Comparison of ENCODE assay signal across 8 cellular contexts in genomic region chr2:135820003-135820618, GRCh38. TPM values are rescaled to one million over a fixed set of nuclear protein-coding genes. Genes with fewer than 3 reads are reported as not detected.
DNase-seq lines count a peak whose midpoint lies in the region; ATAC-seq and TF ChIP-seq lines count a peak whose summit lies in the region.

No MANE protein-coding gene starts in this region.

- peak overlapping the region; percentile 54 for H3K4me3 Mint-ChIP-seq in activated CD8-positive, alpha-beta T cell treated with anti-CD3 and anti-CD28 coated beads, Interleukin-2, amount 10 ng/mL, durations not matched to agents 7 days and 5 days
- H3K4me3 Mint-ChIP-seq in natural killer cell treated with Interleukin-12 subunit alpha and Interleukin-12 subunit beta and Interleukin-15 and Interleukin-18, amount 100 ng/mL, for 72 hours = peak overlapping the region; percentile 83

- TF ChIP-seq CTCF in colonic mucosa (IDR thresholded peaks at IDR 0.05) = no peak
- TF ChIP-seq CTCF in sigmoid colon (IDR thresholded peaks at IDR 0.05) = no peak

- H3K27me3 ChIP-seq in colonic mucosa (no peaks in the 10 kb centered on the region), sigmoid colon (no peaks in the 10 kb centered on the region)

- 37 to 73% methylated on average over 9 of the region's 9 CpGs for WGBS in sigmoid colon, 2 donors

- no peaks in the 10 kb centered on the region for H3K4me1 ChIP-seq in colonic mucosa
- no peaks in the 10 kb centered on the region for H3K4me1 ChIP-seq in sigmoid colon

- intact Hi-C loops in colonic mucosa (cut with DNase I) (no loop called here), sigmoid colon (cut with DNase I) (no loop called here)

- POLR2A ChIA-PET in activated CD8-positive, alpha-beta T cell treated with anti-CD3 and anti-CD28 coated beads, Interleukin-2, amount 10 ng/mL, durations not matched to agents 7 days and 5 days (lab: Charles Lee) = interaction anchor here (0.8 to 1.2 kb wide), 4 partner anchors 25 to 61 kb away, joined by 3 to 4 read pairs (median 3); partner anchors contain the start of gene MCM6

- no peak overlapping the region for H3K27ac ChIP-seq in colonic mucosa
- H3K27ac ChIP-seq in sigmoid colon = no peak overlapping the region

- H3K36me3 Mint-ChIP-seq in activated CD8-positive, alpha-beta T cell treated with anti-CD3 and anti-CD28 coated beads, Interleukin-2, amount 10 ng/mL, durations not matched to agents 7 days and 5 days (ENCODE audit: low read depth) = peaks cover 33% of the 10 kb centered on the region
- H3K36me3 Mint-ChIP-seq in natural killer cell treated with Interleukin-12 subunit alpha and Interleukin-12 subunit beta and Interleukin-15 and Interleukin-18, amount 100 ng/mL, for 72 hours = peaks cover 9% of the 10 kb centered on the region

- TF ChIP-seq EP300 in sigmoid colon (IDR thresholded peaks at IDR 0.05) = no peak

- CTCF ChIA-PET in activated CD8-positive, alpha-beta T cell treated with anti-CD3 and anti-CD28 coated beads, Interleukin-2, amount 10 ng/mL, durations not matched to agents 7 days and 5 days (lab: Charles Lee) = interaction anchor here (0.8 to 9.8 kb wide), 9 partner anchors 10 to 564 kb away, joined by 3 to 65 read pairs (median 4); no protein-coding TSS in a partner anchor

- peaks cover 22% of the 10 kb centered on the region for H3K9me3 Mint-ChIP-seq in activated CD8-positive, alpha-beta T cell treated with anti-CD3 and anti-CD28 coated beads, Interleukin-2, amount 10 ng/mL, durations not matched to agents 7 days and 5 days (ENCODE audit: insufficient read depth)
- no peaks in the 10 kb centered on the region for H3K9me3 Mint-ChIP-seq in natural killer cell treated with Interleukin-12 subunit alpha and Interleukin-12 subunit beta and Interleukin-15 and Interleukin-18, amount 100 ng/mL, for 72 hours

- H3K9ac ChIP-seq in colonic mucosa (ENCODE audit: low read depth in 2 of 2, low read length in 2 of 2) = no peak overlapping the region

- H3K4me3 ChIP-seq in colonic mucosa = no peak overlapping the region
- H3K4me3 ChIP-seq in sigmoid colon = no peak overlapping the region

- H3K36me3 ChIP-seq in colonic mucosa (no peaks in the 10 kb centered on the region), sigmoid colon (no peaks in the 10 kb centered on the region)

- DNase-seq in A172 (ENCODE audit: low spot score) (peak; percentile 60), colonic mucosa (no peak), NCI-H524 treated with DMSO at 0.1 percent for 48 hours (lab: John Stamatoyannopoulos, UW) (no peak), sigmoid colon (no peak)
- DNase-seq in activated CD8-positive, alpha-beta T cell treated with anti-CD3 and anti-CD28 coated beads, Interleukin-2, amount 10 ng/mL, durations not matched to agents 7 days and 5 days = peak; percentile 94
- DNase-seq in natural killer cell treated with Interleukin-12 subunit alpha and Interleukin-12 subunit beta and Interleukin-15 and Interleukin-18, amount 100 ng/mL, for 72 hours (ENCODE audit: low spot score) = peak; percentile 86

- ATAC-seq in GM19468 (IDR thresholded peaks at IDR 0.05; ENCODE audit: extremely low read depth, unreplicated experiment) (peak; percentile 66), HG03565 (IDR thresholded peaks at IDR 0.05; ENCODE audit: unreplicated experiment) (peak; percentile 86)
- peak; percentile 95 for ATAC-seq in activated CD8-positive, alpha-beta T cell treated with anti-CD3 and anti-CD28 coated beads, Interleukin-2, amount 10 ng/mL, durations not matched to agents 7 days and 5 days
- peak; percentile 97 to 98 for ATAC-seq in natural killer cell treated with Interleukin-12 subunit alpha and Interleukin-12 subunit beta and Interleukin-15 and Interleukin-18, amount 100 ng/mL, for 72 hours

- peaks cover 52% of the 10 kb centered on the region for H3K4me1 Mint-ChIP-seq in activated CD8-positive, alpha-beta T cell treated with anti-CD3 and anti-CD28 coated beads, Interleukin-2, amount 10 ng/mL, durations not matched to agents 7 days and 5 days (ENCODE audit: low read depth)
- peaks cover 16 to 27% of the 10 kb centered on the region in 2 donors for H3K4me1 Mint-ChIP-seq in natural killer cell treated with Interleukin-12 subunit alpha and Interleukin-12 subunit beta and Interleukin-15 and Interleukin-18, amount 100 ng/mL, for 72 hours (ENCODE audit: low read depth in 2 of 2)

- no peak for TF ChIP-seq POLR2A in sigmoid colon (IDR thresholded peaks at IDR 0.05)

- H3K27ac Mint-ChIP-seq in activated CD8-positive, alpha-beta T cell treated with anti-CD3 and anti-CD28 coated beads, Interleukin-2, amount 10 ng/mL, durations not matched to agents 7 days and 5 days = peak overlapping the region; percentile 87
- H3K27ac Mint-ChIP-seq in natural killer cell treated with Interleukin-12 subunit alpha and Interleukin-12 subunit beta and Interleukin-15 and Interleukin-18, amount 100 ng/mL, for 72 hours = peak overlapping the region; percentile 8 to 44

- no peaks in the 10 kb centered on the region for H3K9me3 ChIP-seq in colonic mucosa
- H3K9me3 ChIP-seq in sigmoid colon = peaks cover 0 to 2% (median 0%) of the 10 kb centered on the region in 4 donors

- H3K27me3 Mint-ChIP-seq in activated CD8-positive, alpha-beta T cell treated with anti-CD3 and anti-CD28 coated beads, Interleukin-2, amount 10 ng/mL, durations not matched to agents 7 days and 5 days (ENCODE audit: low read depth) = no peaks in the 10 kb centered on the region
- no peaks in the 10 kb centered on the region for H3K27me3 Mint-ChIP-seq in natural killer cell treated with Interleukin-12 subunit alpha and Interleukin-12 subunit beta and Interleukin-15 and Interleukin-18, amount 100 ng/mL, for 72 hours

RNA-seq across cellular contexts. Expression of gene LCT, which starts 16.9 kb away (rescaled TPM):
- total RNA-seq in A172 (2014; rRNA removed; shearing (Covaris generic)) = not detected in 2 replicates
- under 1 TPM; 0.18 to 0.34 TPM for total RNA-seq in activated CD8-positive, alpha-beta T cell treated with anti-CD3 and anti-CD28 coated beads, Interleukin-2, amount 10 ng/mL, durations not matched to agents 7 days and 5 days
- total RNA-seq in natural killer cell treated with Interleukin-12 subunit alpha and Interleukin-12 subunit beta and Interleukin-15 and Interleukin-18, amount 100 ng/mL, for 72 hours = under 1 TPM; 0.33 to 0.50 TPM
- total RNA-seq in colonic mucosa = under 1 TPM; 0.08 to 0.12 TPM
- total RNA-seq in sigmoid colon = under 1 TPM in 1 of 4 donors, not detected in 3; under 0.01 TPM
- under 1 TPM in 2 of 3 donors, not detected in 1; 0.03 to 0.23 TPM for polyA plus RNA-seq in sigmoid colon

RNA-seq across cellular contexts. Expression of gene MCM6, which starts 56.1 kb away (rescaled TPM):
- 38.9 and 39.1 TPM in 2 replicates for total RNA-seq in A172 (2014; rRNA removed; shearing (Covaris generic))
- total RNA-seq in activated CD8-positive, alpha-beta T cell treated with anti-CD3 and anti-CD28 coated beads, Interleukin-2, amount 10 ng/mL, durations not matched to agents 7 days and 5 days = 100 to 1,000 TPM; 144 to 145 TPM
- total RNA-seq in natural killer cell treated with Interleukin-12 subunit alpha and Interleukin-12 subunit beta and Interleukin-15 and Interleukin-18, amount 100 ng/mL, for 72 hours = 100 to 1,000 TPM in 1 of 2 donors, 10 to 100 TPM in 1; 75.3 to 129 TPM
- total RNA-seq in colonic mucosa (10 to 100 TPM; 14.2 to 57.7 TPM), sigmoid colon (1 to 10 TPM; 7.5 to 9.9 (median 9.4) TPM)
- 10 to 100 TPM in 1 of 3 donors, 1 to 10 TPM in 2; 6.0 to 22.2 (median 6.7) TPM for polyA plus RNA-seq in sigmoid colon

Comparison
In these comparisons a context has a peak if more than half of its experiments do, and no peak if none do; other contexts are left out.
1. DNase-seq: peak in A172 (single experiment), activated CD8-positive, alpha-beta T cell treated with anti-CD3 and anti-CD28 coated beads, Interleukin-2, amount 10 ng/mL, durations not matched to agents 7 days and 5 days (single experiment) and natural killer cell treated with Interleukin-12 subunit alpha and Interleukin-12 subunit beta and Interleukin-15 and Interleukin-18, amount 100 ng/mL, for 72 hours (single experiment); none in colonic mucosa (single experiment), NCI-H524 treated with DMSO at 0.1 percent for 48 hours (single experiment) and sigmoid colon (single experiment).
2. Peak in every context shown above with its lines, with median percentiles within 50 percentile points of each other: ATAC-seq.